In genomic region chr9:33809506-33809905, GRCh38 we compare ENCODE assay signal across 1 cellular context.
TF ChIP-seq lines count a peak whose summit lies in the region.

No MANE protein-coding gene starts in this region.

TF ChIP-seq in A549, 52 proteins besides CTCF, POLR2A, EP300 and RAD21 (continued from another document):
- no peak for TF ChIP-seq REST (IDR thresholded peaks at IDR 0.05)
- TF ChIP-seq CBX8 (IDR thresholded peaks at IDR 0.05): no peak
- TF ChIP-seq NR3C1 (IDR thresholded peaks at IDR 0.05): no peak
- TF ChIP-seq FOXS1 (CRISPR knock-in tag; IDR thresholded peaks at IDR 0.05): no peak
- TF ChIP-seq TFCP2L1 (CRISPR knock-in tag; IDR thresholded peaks at IDR 0.05): no peak
- TF ChIP-seq EHMT2 (IDR thresholded peaks at IDR 0.05; ENCODE audit: low read depth): no peak
- TF ChIP-seq, protein P1, sequence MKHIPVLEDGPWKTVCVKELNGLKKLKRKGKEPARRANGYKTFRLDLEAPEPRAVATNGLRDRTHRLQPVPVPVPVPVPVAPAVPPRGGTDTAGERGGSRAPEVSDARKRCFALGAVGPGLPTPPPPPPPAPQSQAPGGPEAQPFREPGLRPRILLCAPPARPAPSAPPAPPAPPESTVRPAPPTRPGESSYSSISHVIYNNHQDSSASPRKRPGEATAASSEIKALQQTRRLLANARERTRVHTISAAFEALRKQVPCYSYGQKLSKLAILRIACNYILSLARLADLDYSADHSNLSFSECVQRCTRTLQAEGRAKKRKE (CRISPR knock-in tag; IDR thresholded peaks at IDR 0.05; ENCODE audit: low read depth): no peak
- no peak for TF ChIP-seq HOXB13 (CRISPR knock-in tag; IDR thresholded peaks at IDR 0.05; ENCODE audit: low read depth)
- TF ChIP-seq JUNB (IDR thresholded peaks at IDR 0.05): no peak
